25 cellular contexts compared by ENCODE assay signal in the genomic region with DNA sequence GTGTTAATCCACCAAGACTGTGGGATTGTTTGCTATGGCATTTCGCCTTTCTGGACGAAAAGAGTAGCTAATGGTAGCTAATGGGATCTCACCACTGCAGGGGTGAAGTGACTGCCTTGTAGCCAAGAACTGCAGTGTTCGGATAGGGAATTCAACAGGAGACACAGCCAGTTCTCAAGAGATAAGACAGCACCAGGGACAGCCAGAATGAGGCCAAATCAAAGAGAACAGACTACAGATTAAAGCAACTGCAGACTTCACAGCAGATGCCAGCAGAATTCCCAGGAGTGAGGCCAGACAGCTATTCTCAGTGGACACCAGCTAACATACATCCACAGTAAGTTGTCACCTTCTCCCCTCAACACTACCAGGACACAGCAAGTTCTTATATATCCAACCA. TPM values are rescaled to one million over a fixed set of nuclear protein-coding genes. Genes with fewer than 3 reads are reported as not detected.
DNase-seq lines count a peak whose midpoint lies in the region; TF ChIP-seq lines count a peak whose summit lies in the region.
"Had no signal": no experiment of that assay in that cellular context is flagged by ENCODE, and none has a peak within 500 bp of the region (broad histone marks: within the 10 kb centered on the region; RNA-seq: fewer than 3 reads in every experiment).

No MANE protein-coding gene starts in this region.

- POLR2A ChIA-PET in CD4-positive, alpha-beta memory T cell (lab: Charles Lee; ENCODE audit: partially characterized antibody), result no interaction called here
- POLR2A ChIA-PET in A673 (lab: Charles Lee; ENCODE audit: low non-redundant PET), result no interaction called here

- peaks cover 21% of the 10 kb centered on the region for H3K4me1 Mint-ChIP-seq in osteocyte (ENCODE audit: unreplicated experiment)
- no peaks in the 10 kb centered on the region for H3K4me1 Mint-ChIP-seq in CD4-positive, alpha-beta memory T cell

- TF ChIP-seq CTCF in BE2C (IDR thresholded peaks at IDR 0.05; ENCODE audit: low read depth, low read length), result no peak
- no peak for TF ChIP-seq CTCF in Loucy (conservative IDR thresholded peaks at IDR 0.05; ENCODE audit: low read length)
- no peak for TF ChIP-seq CTCF in left ventricle myocardium inferior (IDR thresholded peaks at IDR 0.05; ENCODE audit: borderline replicate concordance)
- TF ChIP-seq CTCF in osteocyte (IDR thresholded peaks at IDR 0.05), result no peak
- TF ChIP-seq CTCF in A673 (conservative IDR thresholded peaks at IDR 0.05; ENCODE audit: low read depth, low read length), result no peak

- H3K4me2 ChIP-seq in Loucy (ENCODE audit: low read depth, low read length, poor library complexity, severe bottlenecking), result no peak overlapping the region
- H3K4me2 ChIP-seq: A549, BLaER1 had no signal

- H4K20me1 ChIP-seq in Loucy (ENCODE audit: insufficient read depth, low read length, poor library complexity, severe bottlenecking), result no peaks in the 10 kb centered on the region
- H4K20me1 ChIP-seq: BLaER1 had no signal

- no peaks in the 10 kb centered on the region for H3K9me3 Mint-ChIP-seq in osteocyte (ENCODE audit: unreplicated experiment)
- H3K9me3 Mint-ChIP-seq in CD4-positive, alpha-beta memory T cell, result no peaks in the 10 kb centered on the region
- H3K9me3 Mint-ChIP-seq: CD4-positive, alpha-beta T cell had no signal

- H3K4me1 ChIP-seq in BE2C (no peaks in the 10 kb centered on the region), Loucy (ENCODE audit: insufficient read depth, low read length, poor library complexity, severe bottlenecking) (no peaks in the 10 kb centered on the region), left ventricle myocardium inferior (peaks cover 30% of the 10 kb centered on the region), A673 (ENCODE audit: insufficient read depth, low read length, poor library complexity, severe bottlenecking) (no peaks in the 10 kb centered on the region)
- H3K4me1 ChIP-seq in CD4-positive, alpha-beta memory T cell (ENCODE audit: insufficient read depth, low read length), result no peaks in the 10 kb centered on the region
- H3K4me1 ChIP-seq: A549 had no signal

- H2AFZ ChIP-seq in Loucy (ENCODE audit: low read length), result 0 out of 2 replicates have a peak overlapping the region, but pooled peaks have one; percentile 9

- H3K9me3 ChIP-seq in BE2C, result no peaks in the 10 kb centered on the region
- no peaks in the 10 kb centered on the region for H3K9me3 ChIP-seq in Loucy (ENCODE audit: insufficient read depth, low read depth, low read length)
- no peaks in the 10 kb centered on the region for H3K9me3 ChIP-seq in left ventricle myocardium inferior (replicated peaks)
- no peaks in the 10 kb centered on the region for H3K9me3 ChIP-seq in CD4-positive, alpha-beta memory T cell (ENCODE audit: control insufficient read depth in 1 of 2, low read length in 2 of 2)
- H3K9me3 ChIP-seq in A673 (ENCODE audit: low read depth, low read length, poor library complexity, severe bottlenecking), result no peaks in the 10 kb centered on the region
- H3K9me3 ChIP-seq: A549, BLaER1, Caco-2, SJCRH30 had no signal

- BruUV-seq in A673 (replicated peaks; lab: Mats Ljungman, UMichigan), result no TSS peak

- no peaks in the 10 kb centered on the region for H3K9me2 ChIP-seq in Loucy (replicated peaks; ENCODE audit: low read depth, low read length)

- H3K36me3 ChIP-seq in BE2C, result no peaks in the 10 kb centered on the region
- no peaks in the 10 kb centered on the region for H3K36me3 ChIP-seq in Loucy (ENCODE audit: insufficient read depth, low read length)
- H3K36me3 ChIP-seq in left ventricle myocardium inferior, result no peaks in the 10 kb centered on the region
- H3K36me3 ChIP-seq in CD4-positive, alpha-beta memory T cell (ENCODE audit: insufficient read depth, low read length), result no peaks in the 10 kb centered on the region
- H3K36me3 ChIP-seq in A673 (ENCODE audit: insufficient read depth, low read length, poor library complexity, severe bottlenecking), result no peaks in the 10 kb centered on the region
- H3K36me3 ChIP-seq: BLaER1, SJCRH30 had no signal

- no peak overlapping the region for H3K9ac ChIP-seq in Loucy (ENCODE audit: low read depth, low read length, poor library complexity, severe bottlenecking)
- H3K9ac ChIP-seq: BLaER1 had no signal

- H3F3A ChIP-seq in Loucy (ENCODE audit: low read depth), result no peaks in the 10 kb centered on the region

- peak; percentile 42 for DNase-seq in BE2C
- no peak for DNase-seq in left ventricle myocardium inferior
- no peak for DNase-seq in osteocyte (ENCODE audit: extremely low spot score, unreplicated experiment)
- DNase-seq in CD4-positive, alpha-beta memory T cell, result no peak
- no peak for DNase-seq in UCSD-AML1 (lab: John Stamatoyannopoulos, UW; ENCODE audit: unreplicated experiment)
- DNase-seq in A673 (ENCODE audit: low spot score), result no peak
- DNase-seq: Caco-2; CD4-positive, alpha-beta T cell; DMS 273 treated with DMSO at 0.1 percent for 48 hours; DMS79 treated with DMSO at 0.1 percent for 48 hours; GOT3; HCEC 1CT; KG1; NCI-H1092 treated with DMSO at 0.1 percent for 48 hours; NCI-H1436 treated with DMSO at 0.1 percent for 48 hours; NCI-H1930; NCI-H2227 treated with DMSO at 0.1 percent for 48 hours; NCI-H510A; NCI-H748 treated with DMSO at 0.1 percent for 48 hours; NK-92 treated with Interleukin-12 subunit alpha and Interleukin-12 subunit beta, amount 100 ng/mL, for 24 hours; SJCRH30 had no signal

- H3K27me3 ChIP-seq in BE2C (no peaks in the 10 kb centered on the region), Loucy (ENCODE audit: insufficient read depth, low read length, poor library complexity, severe bottlenecking) (no peaks in the 10 kb centered on the region), left ventricle myocardium inferior (ENCODE audit: low read depth) (no peaks in the 10 kb centered on the region), A673 (replicated peaks; ENCODE audit: insufficient read depth, low read depth, low read length, poor library complexity) (no peaks in the 10 kb centered on the region)
- no peaks in the 10 kb centered on the region for H3K27me3 ChIP-seq in CD4-positive, alpha-beta memory T cell (ENCODE audit: insufficient read depth, low read length)
- H3K27me3 ChIP-seq: BLaER1, SJCRH30 had no signal

- peak overlapping the region; percentile 47 for H3K27ac Mint-ChIP-seq in osteocyte (ENCODE audit: unreplicated experiment)
- no peak overlapping the region for H3K27ac Mint-ChIP-seq in CD4-positive, alpha-beta memory T cell
- H3K27ac Mint-ChIP-seq: CD4-positive, alpha-beta T cell had no signal

- H3K79me2 ChIP-seq in Loucy (ENCODE audit: insufficient read depth, low read length), result no peaks in the 10 kb centered on the region

- no peaks in the 10 kb centered on the region for H3K27me3 Mint-ChIP-seq in osteocyte (ENCODE audit: unreplicated experiment)
- peaks cover 0 to 2% of the 10 kb centered on the region in 2 donors for H3K27me3 Mint-ChIP-seq in CD4-positive, alpha-beta memory T cell
- H3K27me3 Mint-ChIP-seq: CD4-positive, alpha-beta T cell had no signal

- no peak overlapping the region for H3K4me3 Mint-ChIP-seq in osteocyte (ENCODE audit: unreplicated experiment)
- no peak overlapping the region for H3K4me3 Mint-ChIP-seq in CD4-positive, alpha-beta memory T cell
- H3K4me3 Mint-ChIP-seq: CD4-positive, alpha-beta T cell had no signal

- CTCF ChIA-PET in CD4-positive, alpha-beta memory T cell (lab: Charles Lee; ENCODE audit: partially characterized antibody), result interaction anchor here (1.2 kb wide), 1 partner anchor 19 kb away, joined by 3 read pairs; no protein-coding TSS in a partner anchor
- CTCF ChIA-PET in A673 (lab: Charles Lee), result no interaction called here

- intact Hi-C loops in left ventricle myocardium inferior (cut with micrococcal nuclease) (no loop called here), A673 (cut with micrococcal nuclease; ENCODE audit: unreplicated experiment) (no loop called here)
- intact Hi-C loops in CD4-positive, alpha-beta memory T cell (cut with micrococcal nuclease), result no loop called here

- H3K36me3 Mint-ChIP-seq in osteocyte (ENCODE audit: unreplicated experiment), result peaks cover 33% of the 10 kb centered on the region
- no peaks in the 10 kb centered on the region for H3K36me3 Mint-ChIP-seq in CD4-positive, alpha-beta memory T cell

- peak overlapping the region; percentile 24 for H3K27ac ChIP-seq in left ventricle myocardium inferior (replicated peaks)
- no peak overlapping the region for H3K27ac ChIP-seq in CD4-positive, alpha-beta memory T cell (ENCODE audit: low read depth, low read length)
- no peak overlapping the region for H3K27ac ChIP-seq in A673 (ENCODE audit: low read depth, low read length, poor library complexity, severe bottlenecking)
- H3K27ac ChIP-seq: A549, BLaER1, RWPE1, SJCRH30 had no signal

- H3K4me3 ChIP-seq in BE2C (ENCODE audit: low read depth, low read length) (no peak overlapping the region), Loucy (ENCODE audit: low read length, poor library complexity, severe bottlenecking) (no peak overlapping the region), left ventricle myocardium inferior (no peak overlapping the region), A673 (ENCODE audit: low read depth, low read length, poor library complexity, severe bottlenecking) (no peak overlapping the region)
- no peak overlapping the region for H3K4me3 ChIP-seq in CD4-positive, alpha-beta memory T cell (ENCODE audit: low read length in 2 of 2)
- H3K4me3 ChIP-seq: A549, BLaER1, SJCRH30 had no signal

RNA-seq across cellular contexts. Expression of a gene that starts 33.8 kb away (rescaled TPM):
- polyA plus RNA-seq in BE2C (2012; ENCODE audit: insufficient read depth, insufficient read length, low read depth), result not detected
- total RNA-seq in left ventricle myocardium inferior (0.63 TPM), osteocyte (0.63 and 0.86 TPM in 2 replicates), A673 (2021) (0.11 TPM in 1 of 2 replicates, not detected in the other)
- 10 to 100 TPM; 39.6 to 40.9 TPM for total RNA-seq in CD4-positive, alpha-beta memory T cell
- polyA plus RNA-seq in CD4-positive, alpha-beta memory T cell, result 10 to 100 TPM; 43.8 to 56.9 TPM
- total RNA-seq: SJCRH30 had no signal

Comparison
In these comparisons a context has a peak if more than half of its experiments do, and no peak if none do; other contexts are left out.
1. RNA of a gene that starts 33.8 kb away (total RNA-seq): 39.6 to 40.9 TPM in CD4-positive, alpha-beta memory T cell; 0.63 to 0.86 TPM in osteocyte, 0.63 TPM in left ventricle myocardium inferior (single experiment) and 0.11 TPM in A673; every median in the first group is over 10 times any median in the second.